8 cellular contexts compared by ENCODE assay signal in genomic region chr1:247110627-247111258, GRCh38. TPM values are rescaled to one million over a fixed set of nuclear protein-coding genes. Genes with fewer than 3 reads are reported as not detected.
DNase-seq lines count a peak whose midpoint lies in the region; ATAC-seq and TF ChIP-seq lines count a peak whose summit lies in the region.

No MANE protein-coding gene starts in this region.

- peak overlapping the region; percentile 92 for H3K4me3 ChIP-seq in ACC112 (ENCODE audit: low read depth, low read length)
- peak overlapping the region; percentile 62 for H3K4me3 ChIP-seq in choroid plexus epithelial cell (ENCODE audit: low read depth, low read length)
- peak overlapping the region; percentile 56 for H3K4me3 ChIP-seq in mucosa of descending colon
- H3K4me3 ChIP-seq in subcutaneous abdominal adipose tissue (ENCODE audit: low read depth in 1 of 5, low read length in 5 of 5), result peak overlapping the region; percentile 36 to 71 (median 66)

- no peaks in the 10 kb centered on the region for H3K9me3 ChIP-seq in mucosa of descending colon
- no peaks in the 10 kb centered on the region for H3K9me3 ChIP-seq in subcutaneous abdominal adipose tissue (ENCODE audit: control insufficient read depth in 5 of 5, low read length in 5 of 5)

- TF ChIP-seq CTCF in choroid plexus epithelial cell (conservative IDR thresholded peaks at IDR 0.05; ENCODE audit: low read depth, low read length), result no peak
- TF ChIP-seq CTCF in mucosa of descending colon (IDR thresholded peaks at IDR 0.05), result no peak

- intact Hi-C loops in mucosa of descending colon (cut with DNase I, micrococcal nuclease), result no loop called here

- H3K27ac ChIP-seq in ACC112 (ENCODE audit: low read depth, low read length) (no peak overlapping the region), subcutaneous abdominal adipose tissue (ENCODE audit: low read depth, low read length) (peak overlapping the region; percentile 57)

- peaks cover 2% of the 10 kb centered on the region for H3K79me2 ChIP-seq in ACC112 (ENCODE audit: control insufficient read depth, insufficient read depth, low read length, unreplicated experiment)

- no peaks in the 10 kb centered on the region for H3K4me1 ChIP-seq in ACC112 (ENCODE audit: control insufficient read depth, insufficient read depth, low read length, unreplicated experiment)
- H3K4me1 ChIP-seq in mucosa of descending colon (ENCODE audit: low read depth), result peaks cover 5% of the 10 kb centered on the region
- H3K4me1 ChIP-seq in subcutaneous abdominal adipose tissue (ENCODE audit: control insufficient read depth in 5 of 5, insufficient read depth in 5 of 5, low read length in 5 of 5), result peaks cover 2 to 25% (median 22%) of the 10 kb centered on the region in 5 donors

- DNase-seq in OCI-M1 (lab: John Stamatoyannopoulos, UW), result peak; percentile 65
- no peak for DNase-seq in choroid plexus epithelial cell (ENCODE audit: low read depth)
- no peak for DNase-seq in mucosa of descending colon

- ATAC-seq in mucosa of descending colon (peak; percentile 4), GM21360 (IDR thresholded peaks at IDR 0.05; ENCODE audit: unreplicated experiment) (no peak), GM19463 (IDR thresholded peaks at IDR 0.05; ENCODE audit: unreplicated experiment) (no peak), HG02623 (IDR thresholded peaks at IDR 0.05; ENCODE audit: unreplicated experiment) (no peak)

- peak overlapping the region; percentile 97 for H2AFZ ChIP-seq in ACC112 (ENCODE audit: low read length, unreplicated experiment)

- H3K36me3 ChIP-seq in ACC112 (ENCODE audit: insufficient read depth, low read length) (no peaks in the 10 kb centered on the region), mucosa of descending colon (ENCODE audit: low read depth) (no peaks in the 10 kb centered on the region), subcutaneous abdominal adipose tissue (ENCODE audit: control insufficient read depth in 5 of 5, insufficient read depth in 5 of 5, low read length in 5 of 5) (no peaks in the 10 kb centered on the region)

- H3K9ac ChIP-seq in subcutaneous abdominal adipose tissue (ENCODE audit: low read length in 5 of 5), result peak overlapping the region in 4 of 5 donors; percentile 66 to 75 (median 73)

- H3K27me3 ChIP-seq in ACC112 (ENCODE audit: insufficient read depth, low read length) (no peaks in the 10 kb centered on the region), subcutaneous abdominal adipose tissue (ENCODE audit: control insufficient read depth in 5 of 5, insufficient read depth in 4 of 5, low read length in 5 of 5) (no peaks in the 10 kb centered on the region)

RNA-seq across cellular contexts. Expression of gene ZNF669, which starts 6.6 kb away (rescaled TPM):
- total RNA-seq in mucosa of descending colon, result 1 to 10 TPM; 6.1 to 7.0 (median 6.3) TPM

RNA-seq across cellular contexts. Expression of gene ZNF670, which starts 32.1 kb away (rescaled TPM):
- total RNA-seq in mucosa of descending colon, result 1 to 10 TPM; 1.9 to 3.4 (median 2.3) TPM
